ENCODE assay signal across 14 cellular contexts in genomic region chr20:38085031-38085430, GRCh38. TPM values are rescaled to one million over a fixed set of nuclear protein-coding genes. Genes with fewer than 3 reads are reported as not detected.
DNase-seq lines count a peak whose midpoint lies in the region; ATAC-seq and TF ChIP-seq lines count a peak whose summit lies in the region.
"Had no signal": no experiment of that assay in that cellular context is flagged by ENCODE, and none has a peak within 500 bp of the region (broad histone marks: within the 10 kb centered on the region; RNA-seq: fewer than 3 reads in every experiment).

No MANE protein-coding gene starts in this region.

- DNase-seq in Peyer's patch (no peak), brain microvascular endothelial cell (no peak), lung (ENCODE audit: low spot score) (no peak), smooth muscle cell (lab: John Stamatoyannopoulos, UW; ENCODE audit: unreplicated experiment) (no peak), NCI-H446 (lab: John Stamatoyannopoulos, UW) (no peak), NCI-H510A treated with DMSO at 0.1 percent for 48 hours (lab: John Stamatoyannopoulos, UW) (no peak)
- DNase-seq in activated CD4-positive, alpha-beta T cell treated with anti-CD3 and anti-CD28 coated beads for 1 hour, result no peak
- DNase-seq: mucosa of descending colon; NCI-H1417; SHP77 treated with DMSO at 0.1 percent for 48 hours; stimulated activated naive CD4-positive, alpha-beta T cell treated with Interleukin-2 at 50 U/mL for 16 hours had no signal

- H3K79me2 ChIP-seq in smooth muscle cell (ENCODE audit: low read depth), result peaks cover 11% of the 10 kb centered on the region

- H3K4me3 ChIP-seq in Peyer's patch, result no peak overlapping the region
- H3K4me3 ChIP-seq in brain microvascular endothelial cell (ENCODE audit: low read depth, low read length), result no peak overlapping the region
- no peak overlapping the region for H3K4me3 ChIP-seq in lung
- H3K4me3 ChIP-seq in smooth muscle cell, result no peak overlapping the region
- H3K4me3 ChIP-seq: BLaER1, GM12878, mucosa of descending colon had no signal

- H3K4me1 ChIP-seq in Peyer's patch, result no peaks in the 10 kb centered on the region
- H3K4me1 ChIP-seq in lung (ENCODE audit: control insufficient read depth in 2 of 2, insufficient read depth in 2 of 2, low read length in 2 of 2), result peaks cover 4 to 9% of the 10 kb centered on the region in 2 donors
- H3K4me1 ChIP-seq in smooth muscle cell (ENCODE audit: low read depth), result peaks cover 24% of the 10 kb centered on the region
- H3K4me1 ChIP-seq: BLaER1 had no signal

- 68 to 73% methylated on average over 9 of the region's 9 CpGs for WGBS in lung, 2 donors
- WGBS in smooth muscle cell (ENCODE audit: low lambda C conversion rate), result 88% methylated on average over 9 of the region's 9 CpGs

- H3K27ac ChIP-seq in Peyer's patch, result peak overlapping the region in 3 of 4 donors; percentile 24 to 64 (median 45)
- H3K27ac ChIP-seq in brain microvascular endothelial cell, result peak overlapping the region; percentile 95
- peak overlapping the region; percentile 71 to 92 for H3K27ac ChIP-seq in lung (ENCODE audit: low read depth in 1 of 2, low read length in 1 of 2)
- H3K27ac ChIP-seq in smooth muscle cell (ENCODE audit: low read depth), result peak overlapping the region; percentile 94
- H3K27ac ChIP-seq: BLaER1 had no signal

- no peak for TF ChIP-seq POLR2A in Peyer's patch (IDR thresholded peaks at IDR 0.05)

- H3F3A ChIP-seq in smooth muscle cell (ENCODE audit: low read depth), result peaks cover 25% of the 10 kb centered on the region

- peak overlapping the region; percentile 83 for H3K9ac ChIP-seq in smooth muscle cell (ENCODE audit: low read depth)
- H3K9ac ChIP-seq: BLaER1 had no signal

- TF ChIP-seq CTCF in Peyer's patch (IDR thresholded peaks at IDR 0.05) (no peak), brain microvascular endothelial cell (IDR thresholded peaks at IDR 0.05; ENCODE audit: low read depth, low read length, missing control alignments) (no peak), lung (IDR thresholded peaks at IDR 0.05; ENCODE audit: control extremely low read depth, extremely low read depth) (no peak), smooth muscle cell (IDR thresholded peaks at IDR 0.05; ENCODE audit: borderline replicate concordance, insufficient read depth, poor library complexity, severe bottlenecking) (no peak)

- ATAC-seq in lung (ENCODE audit: insufficient read depth, low FRiP score) (no peak), GM18867 (IDR thresholded peaks at IDR 0.05; ENCODE audit: unreplicated experiment) (no peak)
- ATAC-seq: GM12878 had no signal

- in situ Hi-C loops in brain microvascular endothelial cell (cut with HindIII; ENCODE audit: low pct_ligation_motif_present, low sequenced_read_pairs), result no loop called here

- peak overlapping the region; percentile 62 for H3K4me2 ChIP-seq in smooth muscle cell
- H3K4me2 ChIP-seq: BLaER1 had no signal

- no peaks in the 10 kb centered on the region for H3K27me3 ChIP-seq in Peyer's patch
- H3K27me3 ChIP-seq in brain microvascular endothelial cell (replicated peaks), result no peaks in the 10 kb centered on the region
- H3K27me3 ChIP-seq in lung (ENCODE audit: control insufficient read depth, insufficient read depth), result no peaks in the 10 kb centered on the region
- H3K27me3 ChIP-seq in smooth muscle cell (ENCODE audit: low read depth), result no peaks in the 10 kb centered on the region
- H3K27me3 ChIP-seq: BLaER1 had no signal

- H3K36me3 ChIP-seq in Peyer's patch (peaks cover 0 to 51% (median 0%) of the 10 kb centered on the region in 3 donors), brain microvascular endothelial cell (replicated peaks) (peaks cover 20% of the 10 kb centered on the region), lung (ENCODE audit: control insufficient read depth in 2 of 2, insufficient read depth in 2 of 2, low read length in 2 of 2) (peaks cover 13 to 19% of the 10 kb centered on the region in 2 donors), smooth muscle cell (ENCODE audit: low read depth) (no peaks in the 10 kb centered on the region)

- peaks cover 3% of the 10 kb centered on the region for H4K20me1 ChIP-seq in smooth muscle cell (ENCODE audit: low read depth)

- H2AFZ ChIP-seq in smooth muscle cell (ENCODE audit: low read depth), result no peak overlapping the region

- H3K9me3 ChIP-seq in Peyer's patch (no peaks in the 10 kb centered on the region), lung (ENCODE audit: control insufficient read depth in 2 of 2, insufficient read depth in 1 of 2, low read length in 1 of 2) (no peaks in the 10 kb centered on the region), smooth muscle cell (replicated peaks; ENCODE audit: low read depth) (no peaks in the 10 kb centered on the region)
- H3K9me3 ChIP-seq: mucosa of descending colon had no signal

RNA-seq across cellular contexts. Expression of gene RPRD1B, which starts 51.5 kb away (rescaled TPM):
- 10 to 100 TPM; 44.5 to 55.4 (median 52.4) TPM for total RNA-seq in Peyer's patch
- total RNA-seq in lung, result 10 to 100 TPM; 32.8 to 58.6 TPM
- polyA plus RNA-seq in lung, result 10 to 100 TPM in 1 of 2 donors, 1 to 10 TPM in 1; 6.8 to 20.4 TPM
- total RNA-seq in smooth muscle cell, result 40.2 and 59.1 TPM in 2 replicates
- polyA plus RNA-seq in smooth muscle cell, result 13.5 and 19.6 TPM in 2 replicates

RNA-seq across cellular contexts. Expression of gene TTI1, which starts 51.8 kb away (rescaled TPM):
- 10 to 100 TPM in 3 of 4 donors, 1 to 10 TPM in 1; 9.3 to 34.7 (median 14.8) TPM for total RNA-seq in Peyer's patch
- 10 to 100 TPM; 18.0 to 33.8 TPM for total RNA-seq in lung
- 10 to 100 TPM in 1 of 2 donors, 1 to 10 TPM in 1; 6.7 to 13.0 TPM for polyA plus RNA-seq in lung
- total RNA-seq in smooth muscle cell, result 17.0 and 20.4 TPM in 2 replicates
- polyA plus RNA-seq in smooth muscle cell, result 14.2 and 20.0 TPM in 2 replicates

Comparison
In these comparisons a context has a peak if more than half of its experiments do, and no peak if none do; other contexts are left out.
1. H3K27ac ChIP-seq: peak in every context shown above with its lines; median percentile 95 in brain microvascular endothelial cell; 94 in smooth muscle cell; 82 in lung; 45 in Peyer's patch.